19 cellular contexts compared by ENCODE assay signal in genomic region chr16:54239441-54239840, GRCh38. TPM values are rescaled to one million over a fixed set of nuclear protein-coding genes. Genes with fewer than 3 reads are reported as not detected.
DNase-seq lines count a peak whose midpoint lies in the region; ATAC-seq and TF ChIP-seq lines count a peak whose summit lies in the region.
"Had no signal": no experiment of that assay in that cellular context is flagged by ENCODE, and none has a peak within 500 bp of the region (broad histone marks: within the 10 kb centered on the region; RNA-seq: fewer than 3 reads in every experiment).

No MANE protein-coding gene starts in this region.

- no peak for TF ChIP-seq POLR2A in transverse colon (IDR thresholded peaks at IDR 0.05)

- H3K4me3 ChIP-seq in fibroblast of villous mesenchyme (ENCODE audit: low read depth, low read length): no peak overlapping the region
- H3K4me3 ChIP-seq in ascending aorta: no peak overlapping the region
- no peak overlapping the region for H3K4me3 ChIP-seq in transverse colon
- H3K4me3 ChIP-seq: SJSA1 had no signal

- 68% methylated on average over 8 of the region's 8 CpGs; no CpG with 5 or more reads in 1 of the 2 donors for WGBS in transverse colon (ENCODE audit: low coverage in 1 of 2), 2 donors

- in situ Hi-C loops in transverse colon (cut with MboI; ENCODE audit: low pct_ligation_motif_present in 1 of 4, low pct_unique_long_range_greater_than_20kb in 1 of 4, low sequenced_read_pairs in 3 of 4): no loop called here

- no peak for TF ChIP-seq EP300 in transverse colon (IDR thresholded peaks at IDR 0.05; ENCODE audit: low read depth)

- TF ChIP-seq CTCF in fibroblast of villous mesenchyme (IDR thresholded peaks at IDR 0.05; ENCODE audit: insufficient read depth, low read depth, low read length) (no peak), ascending aorta (IDR thresholded peaks at IDR 0.05) (no peak), transverse colon (IDR thresholded peaks at IDR 0.05) (no peak)

- peak overlapping the region; percentile 39 for H3K27ac ChIP-seq in substantia nigra (ENCODE audit: low read depth, low read length, poor library complexity, severe bottlenecking)
- H3K27ac ChIP-seq in ascending aorta: peak overlapping the region in 1 of 2 donors; percentile 13
- H3K27ac ChIP-seq in transverse colon: no peak overlapping the region
- H3K27ac ChIP-seq: RWPE1, SJSA1 had no signal

- H3K9me3 ChIP-seq in ascending aorta (no peaks in the 10 kb centered on the region), transverse colon (no peaks in the 10 kb centered on the region)
- H3K9me3 ChIP-seq: SJSA1 had no signal

- H3K4me1 ChIP-seq in ascending aorta (no peaks in the 10 kb centered on the region), transverse colon (no peaks in the 10 kb centered on the region)
- H3K4me1 ChIP-seq: SJSA1 had no signal

- DNase-seq in GM03348 (ENCODE audit: low spot score): peak; percentile 18
- peak; percentile 19 for DNase-seq in fibroblast of villous mesenchyme (ENCODE audit: low read depth)
- peak; percentile 81 for DNase-seq in left ventricle myocardium superior
- DNase-seq in substantia nigra (lab: John Stamatoyannopoulos, UW): peak in 1 of 49 donors; percentile 4
- no peak for DNase-seq in ascending aorta (ENCODE audit: low spot score in 2 of 2)
- DNase-seq in transverse colon: no peak
- DNase-seq: CD4-positive, CD25-positive, alpha-beta regulatory T cell; H7; NCI-H1105 treated with DMSO at 0.1 percent for 48 hours; NCI-H1694 treated with DMSO at 0.1 percent for 48 hours; NCI-H345; NCI-H526; NK-92 treated with Interleukin-12 subunit alpha and Interleukin-12 subunit beta, amount 100 ng/mL, for 24 hours; OCI-M1 had no signal

- no peaks in the 10 kb centered on the region for H3K27me3 ChIP-seq in ascending aorta
- H3K27me3 ChIP-seq in transverse colon: peaks cover 4% of the 10 kb centered on the region
- H3K27me3 ChIP-seq: SJSA1 had no signal

- no peaks in the 10 kb centered on the region for H3K36me3 ChIP-seq in ascending aorta
- H3K36me3 ChIP-seq in transverse colon: no peaks in the 10 kb centered on the region
- H3K36me3 ChIP-seq: SJSA1 had no signal

- ATAC-seq in left ventricle myocardium superior (peak; percentile 78), GM21360 (IDR thresholded peaks at IDR 0.05; ENCODE audit: unreplicated experiment) (no peak), HG03196 (IDR thresholded peaks at IDR 0.05; ENCODE audit: unreplicated experiment) (no peak)

- intact Hi-C loops in left ventricle myocardium superior (cut with micrococcal nuclease): no loop called here
- intact Hi-C loops in ascending aorta (cut with DNase I): no loop called here
- intact Hi-C loops in transverse colon (cut with DNase I; ENCODE audit: low total_unique reads): no loop called here

RNA-seq across cellular contexts. Expression of gene IRX3, which starts 47.1 kb away (rescaled TPM):
- total RNA-seq in fibroblast of villous mesenchyme (0.64 and 0.86 TPM in 2 replicates), left ventricle myocardium superior (5.6 TPM), ascending aorta (0.11 TPM), transverse colon (under 1 TPM in 1 of 4 donors, not detected in 3; 0.16 TPM)
- total RNA-seq: B cell; CD4-positive, CD25-positive, alpha-beta regulatory T cell had no signal

Comparison
In these comparisons a context has a peak if more than half of its experiments do, and no peak if none do; other contexts are left out.
1. DNase-seq: peak in GM03348 (single experiment), fibroblast of villous mesenchyme (single experiment) and left ventricle myocardium superior (single experiment); none in ascending aorta (0 of 2) and transverse colon (single experiment).